ENCODE assay signal across 1 cellular context in genomic region chr7:152344253-152344652, GRCh38.
TF ChIP-seq lines count a peak whose summit lies in the region.

No MANE protein-coding gene starts in this region.

TF ChIP-seq in SK-N-SH, 30 proteins besides CTCF, POLR2A, EP300 and RAD21 (continued from another document):
- TF ChIP-seq REST (IDR thresholded peaks at IDR 0.05; ENCODE audit: low read depth, low read length) (no peak), USF2 (IDR thresholded peaks at IDR 0.05; ENCODE audit: borderline replicate concordance, low read depth, low read length) (no peak)
